Comparison of ENCODE assay signal across 2 cellular contexts in the genomic region with DNA sequence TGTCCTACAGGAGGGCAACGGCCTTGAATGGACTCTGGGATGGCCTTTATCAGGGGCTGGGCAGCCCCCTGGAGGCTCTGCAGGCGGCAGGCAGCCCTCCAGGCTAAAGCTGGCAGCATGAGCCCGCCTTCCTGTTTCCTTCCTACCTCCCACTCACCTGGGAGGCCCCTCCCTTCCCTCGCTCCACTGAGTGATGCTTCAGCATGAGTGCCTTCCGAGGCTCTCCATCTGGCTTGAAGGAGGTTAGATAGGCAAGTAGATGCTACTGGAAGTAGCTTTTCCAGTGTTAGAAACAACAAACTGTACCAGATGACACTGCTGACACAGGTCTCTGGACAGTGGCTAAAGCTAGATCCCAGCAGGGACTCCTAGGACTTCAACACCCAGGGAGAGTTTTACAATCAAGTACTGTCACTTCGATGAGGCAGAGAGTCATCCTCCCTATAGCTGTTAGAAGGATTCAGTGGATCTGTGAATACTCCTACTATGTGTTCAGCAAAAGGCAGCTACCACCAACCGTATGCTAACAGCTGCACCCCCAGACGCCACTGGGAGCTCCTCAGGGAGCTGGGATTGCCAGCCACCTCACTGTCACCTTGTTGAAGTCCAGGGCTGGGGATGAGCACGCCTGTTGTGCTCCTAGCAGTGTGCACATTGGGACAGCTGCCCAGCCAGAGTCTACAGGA.
TF ChIP-seq lines count a peak whose summit lies in the region.

No MANE protein-coding gene starts in this region.

TF ChIP-seq in K562, 482 proteins besides CTCF, POLR2A, EP300 and RAD21 (continued from another document and continues in another):
- TF ChIP-seq, protein P1, sequence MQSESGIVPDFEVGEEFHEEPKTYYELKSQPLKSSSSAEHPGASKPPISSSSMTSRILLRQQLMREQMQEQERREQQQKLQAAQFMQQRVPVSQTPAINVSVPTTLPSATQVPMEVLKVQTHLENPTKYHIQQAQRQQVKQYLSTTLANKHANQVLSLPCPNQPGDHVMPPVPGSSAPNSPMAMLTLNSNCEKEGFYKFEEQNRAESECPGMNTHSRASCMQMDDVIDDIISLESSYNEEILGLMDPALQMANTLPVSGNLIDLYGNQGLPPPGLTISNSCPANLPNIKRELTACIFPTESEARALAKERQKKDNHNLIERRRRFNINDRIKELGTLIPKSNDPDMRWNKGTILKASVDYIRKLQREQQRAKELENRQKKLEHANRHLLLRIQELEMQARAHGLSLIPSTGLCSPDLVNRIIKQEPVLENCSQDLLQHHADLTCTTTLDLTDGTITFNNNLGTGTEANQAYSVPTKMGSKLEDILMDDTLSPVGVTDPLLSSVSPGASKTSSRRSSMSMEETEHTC (IDR thresholded peaks at IDR 0.05), result no peak
- no peak for TF ChIP-seq HMGN3 (IDR thresholded peaks at IDR 0.05; ENCODE audit: borderline replicate concordance, extremely low read depth, insufficient read length, low read depth, low read length)
- TF ChIP-seq GTF2F1 (IDR thresholded peaks at IDR 0.05; ENCODE audit: low read depth, low read length), result no peak
- no peak for TF ChIP-seq FOXK2 (conservative IDR thresholded peaks at IDR 0.05 in 1 of 2, IDR thresholded peaks at IDR 0.05 in 1 of 2; ENCODE audit: low read depth in 2 of 2)
- TF ChIP-seq, protein P2, sequence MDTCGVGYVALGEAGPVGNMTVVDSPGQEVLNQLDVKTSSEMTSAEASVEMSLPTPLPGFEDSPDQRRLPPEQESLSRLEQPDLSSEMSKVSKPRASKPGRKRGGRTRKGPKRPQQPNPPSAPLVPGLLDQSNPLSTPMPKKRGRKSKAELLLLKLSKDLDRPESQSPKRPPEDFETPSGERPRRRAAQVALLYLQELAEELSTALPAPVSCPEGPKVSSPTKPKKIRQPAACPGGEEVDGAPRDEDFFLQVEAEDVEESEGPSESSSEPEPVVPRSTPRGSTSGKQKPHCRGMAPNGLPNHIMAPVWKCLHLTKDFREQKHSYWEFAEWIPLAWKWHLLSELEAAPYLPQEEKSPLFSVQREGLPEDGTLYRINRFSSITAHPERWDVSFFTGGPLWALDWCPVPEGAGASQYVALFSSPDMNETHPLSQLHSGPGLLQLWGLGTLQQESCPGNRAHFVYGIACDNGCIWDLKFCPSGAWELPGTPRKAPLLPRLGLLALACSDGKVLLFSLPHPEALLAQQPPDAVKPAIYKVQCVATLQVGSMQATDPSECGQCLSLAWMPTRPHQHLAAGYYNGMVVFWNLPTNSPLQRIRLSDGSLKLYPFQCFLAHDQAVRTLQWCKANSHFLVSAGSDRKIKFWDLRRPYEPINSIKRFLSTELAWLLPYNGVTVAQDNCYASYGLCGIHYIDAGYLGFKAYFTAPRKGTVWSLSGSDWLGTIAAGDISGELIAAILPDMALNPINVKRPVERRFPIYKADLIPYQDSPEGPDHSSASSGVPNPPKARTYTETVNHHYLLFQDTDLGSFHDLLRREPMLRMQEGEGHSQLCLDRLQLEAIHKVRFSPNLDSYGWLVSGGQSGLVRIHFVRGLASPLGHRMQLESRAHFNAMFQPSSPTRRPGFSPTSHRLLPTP (IDR thresholded peaks at IDR 0.05; ENCODE audit: borderline replicate concordance, extremely low read depth, insufficient read length), result no peak
- no peak for TF ChIP-seq MYC (IDR thresholded peaks at IDR 0.05; ENCODE audit: low read depth, low read length)
- TF ChIP-seq MYC (CRISPR knock-in tag; IDR thresholded peaks at IDR 0.05; ENCODE audit: borderline replicate concordance, low read depth), result 0 out of 2 replicates have a peak, but pooled peaks have one; percentile 33
- TF ChIP-seq MAFF (IDR thresholded peaks at IDR 0.05; ENCODE audit: low read length), result no peak
- no peak for TF ChIP-seq EHMT2 (IDR thresholded peaks at IDR 0.05)
- TF ChIP-seq ZBTB7A (IDR thresholded peaks at IDR 0.05; ENCODE audit: borderline replicate concordance, control insufficient read depth, low read depth, low read length), result no peak; the same call in 1 of the 2 replicates
- TF ChIP-seq RFX1 (IDR thresholded peaks at IDR 0.05), result no peak
- peak; percentile 37; the same call in 1 of the 2 replicates for TF ChIP-seq EGR1 (conservative IDR thresholded peaks at IDR 0.05)
- TF ChIP-seq TCF7L2 (IDR thresholded peaks at IDR 0.05; ENCODE audit: low read depth, low read length), result no peak
- TF ChIP-seq FIP1L1 (IDR thresholded peaks at IDR 0.05; ENCODE audit: low read depth, low read length, poor library complexity, severe bottlenecking), result no peak
- peak; percentile 6 for TF ChIP-seq SETDB1 (IDR thresholded peaks at IDR 0.05; ENCODE audit: low read length)
- TF ChIP-seq ZNF140 (CRISPR knock-in tag; IDR thresholded peaks at IDR 0.05), result no peak
- TF ChIP-seq KDM4B (IDR thresholded peaks at IDR 0.05; ENCODE audit: borderline replicate concordance in 2 of 2, low read depth in 1 of 2), result no peak
- TF ChIP-seq, protein P3, sequence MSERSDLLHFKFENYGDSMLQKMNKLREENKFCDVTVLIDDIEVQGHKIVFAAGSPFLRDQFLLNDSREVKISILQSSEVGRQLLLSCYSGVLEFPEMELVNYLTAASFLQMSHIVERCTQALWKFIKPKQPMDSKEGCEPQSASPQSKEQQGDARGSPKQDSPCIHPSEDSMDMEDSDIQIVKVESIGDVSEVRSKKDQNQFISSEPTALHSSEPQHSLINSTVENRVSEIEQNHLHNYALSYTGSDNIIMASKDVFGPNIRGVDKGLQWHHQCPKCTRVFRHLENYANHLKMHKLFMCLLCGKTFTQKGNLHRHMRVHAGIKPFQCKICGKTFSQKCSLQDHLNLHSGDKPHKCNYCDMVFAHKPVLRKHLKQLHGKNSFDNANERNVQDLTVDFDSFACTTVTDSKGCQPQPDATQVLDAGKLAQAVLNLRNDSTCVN (CRISPR knock-in tag; IDR thresholded peaks at IDR 0.05), result no peak
- TF ChIP-seq LCOR (CRISPR knock-in tag; IDR thresholded peaks at IDR 0.05), result no peak
- no peak for TF ChIP-seq ZNF766 (CRISPR knock-in tag; conservative IDR thresholded peaks at IDR 0.05)
- TF ChIP-seq MEIS2 (IDR thresholded peaks at IDR 0.05; ENCODE audit: partially characterized antibody), result no peak
- TF ChIP-seq, protein P4, sequence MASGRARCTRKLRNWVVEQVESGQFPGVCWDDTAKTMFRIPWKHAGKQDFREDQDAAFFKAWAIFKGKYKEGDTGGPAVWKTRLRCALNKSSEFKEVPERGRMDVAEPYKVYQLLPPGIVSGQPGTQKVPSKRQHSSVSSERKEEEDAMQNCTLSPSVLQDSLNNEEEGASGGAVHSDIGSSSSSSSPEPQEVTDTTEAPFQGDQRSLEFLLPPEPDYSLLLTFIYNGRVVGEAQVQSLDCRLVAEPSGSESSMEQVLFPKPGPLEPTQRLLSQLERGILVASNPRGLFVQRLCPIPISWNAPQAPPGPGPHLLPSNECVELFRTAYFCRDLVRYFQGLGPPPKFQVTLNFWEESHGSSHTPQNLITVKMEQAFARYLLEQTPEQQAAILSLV (tag; IDR thresholded peaks at IDR 0.05), result no peak
- TF ChIP-seq, protein P5, sequence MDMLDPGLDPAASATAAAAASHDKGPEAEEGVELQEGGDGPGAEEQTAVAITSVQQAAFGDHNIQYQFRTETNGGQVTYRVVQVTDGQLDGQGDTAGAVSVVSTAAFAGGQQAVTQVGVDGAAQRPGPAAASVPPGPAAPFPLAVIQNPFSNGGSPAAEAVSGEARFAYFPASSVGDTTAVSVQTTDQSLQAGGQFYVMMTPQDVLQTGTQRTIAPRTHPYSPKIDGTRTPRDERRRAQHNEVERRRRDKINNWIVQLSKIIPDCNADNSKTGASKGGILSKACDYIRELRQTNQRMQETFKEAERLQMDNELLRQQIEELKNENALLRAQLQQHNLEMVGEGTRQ (CRISPR knock-in tag; IDR thresholded peaks at IDR 0.05), result no peak

TF ChIP-seq in HepG2, 621 proteins besides CTCF, POLR2A, EP300 and RAD21 (continued from another document):
- TF ChIP-seq, protein P6, sequence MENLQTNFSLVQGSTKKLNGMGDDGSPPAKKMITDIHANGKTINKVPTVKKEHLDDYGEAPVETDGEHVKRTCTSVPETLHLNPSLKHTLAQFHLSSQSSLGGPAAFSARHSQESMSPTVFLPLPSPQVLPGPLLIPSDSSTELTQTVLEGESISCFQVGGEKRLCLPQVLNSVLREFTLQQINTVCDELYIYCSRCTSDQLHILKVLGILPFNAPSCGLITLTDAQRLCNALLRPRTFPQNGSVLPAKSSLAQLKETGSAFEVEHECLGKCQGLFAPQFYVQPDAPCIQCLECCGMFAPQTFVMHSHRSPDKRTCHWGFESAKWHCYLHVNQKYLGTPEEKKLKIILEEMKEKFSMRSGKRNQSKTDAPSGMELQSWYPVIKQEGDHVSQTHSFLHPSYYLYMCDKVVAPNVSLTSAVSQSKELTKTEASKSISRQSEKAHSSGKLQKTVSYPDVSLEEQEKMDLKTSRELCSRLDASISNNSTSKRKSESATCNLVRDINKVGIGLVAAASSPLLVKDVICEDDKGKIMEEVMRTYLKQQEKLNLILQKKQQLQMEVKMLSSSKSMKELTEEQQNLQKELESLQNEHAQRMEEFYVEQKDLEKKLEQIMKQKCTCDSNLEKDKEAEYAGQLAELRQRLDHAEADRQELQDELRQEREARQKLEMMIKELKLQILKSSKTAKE (CRISPR knock-in tag; IDR thresholded peaks at IDR 0.05; ENCODE audit: borderline replicate concordance), result no peak
- TF ChIP-seq ZNF530 (CRISPR knock-in tag; IDR thresholded peaks at IDR 0.05; ENCODE audit: low read depth) (no peak), ZFAT (CRISPR knock-in tag; conservative IDR thresholded peaks at IDR 0.05) (no peak), ZEB1 (IDR thresholded peaks at IDR 0.05; ENCODE audit: insufficient replicate concordance, low read depth) (no peak), ZNF607 (CRISPR knock-in tag; IDR thresholded peaks at IDR 0.05; ENCODE audit: borderline replicate concordance) (no peak), ZNF225 (CRISPR knock-in tag; IDR thresholded peaks at IDR 0.05) (no peak)
